In the genomic region with DNA sequence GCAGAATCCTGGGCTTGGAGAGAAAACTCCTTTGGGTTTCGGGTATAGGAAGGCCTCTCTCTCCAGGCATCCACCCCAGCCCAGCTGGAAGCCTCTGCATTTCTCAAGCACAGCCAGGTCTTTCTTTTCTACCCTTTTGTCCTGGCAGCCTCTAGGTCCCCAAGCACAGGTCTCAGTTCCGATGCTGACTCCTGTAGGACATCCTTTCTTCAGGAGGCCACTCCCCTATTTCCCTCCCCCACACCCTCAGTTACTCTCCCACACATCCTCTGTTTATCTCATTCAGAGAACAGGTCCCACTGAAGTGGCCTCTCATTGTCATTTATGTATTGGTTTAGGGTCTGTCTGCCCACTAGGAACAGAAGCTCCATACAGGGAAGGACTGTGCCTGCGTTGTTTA, we compare ENCODE assay signal across 23 cellular contexts.
"Had no signal": no experiment of that assay in that cellular context is flagged by ENCODE, and none has a peak within 500 bp of the region (broad histone marks: within the 10 kb centered on the region; RNA-seq: fewer than 3 reads in every experiment).

No MANE protein-coding gene starts in this region.

- H3K4me1 ChIP-seq: breast epithelium had no signal

- H3K36me3 ChIP-seq: breast epithelium had no signal

- H3K27ac Mint-ChIP-seq: activated CD8-positive, alpha-beta T cell treated with anti-CD3 and anti-CD28 coated beads for 36 hours; T-helper 17 cell had no signal

- ATAC-seq: activated CD8-positive, alpha-beta T cell treated with anti-CD3 and anti-CD28 coated beads for 36 hours; T-helper 17 cell had no signal

- H3K4me3 ChIP-seq: breast epithelium, PC-9 had no signal

- H2AFZ ChIP-seq: PC-9 had no signal

- H3K9me3 ChIP-seq: breast epithelium had no signal

- H3K27ac ChIP-seq: breast epithelium, PC-9 had no signal

- H3K4me1 Mint-ChIP-seq: activated naive CD4-positive, alpha-beta T cell treated with anti-CD3 and anti-CD28 coated beads, Interleukin-2, amount 50 U/mL, for 24 hours; T-helper 17 cell had no signal

- H3K4me3 Mint-ChIP-seq: activated CD8-positive, alpha-beta T cell treated with anti-CD3 and anti-CD28 coated beads for 36 hours; activated naive CD4-positive, alpha-beta T cell treated with anti-CD3 and anti-CD28 coated beads, Interleukin-2, amount 50 U/mL, for 24 hours; T-helper 17 cell had no signal

- H3K9me3 Mint-ChIP-seq: activated naive CD4-positive, alpha-beta T cell treated with anti-CD3 and anti-CD28 coated beads, Interleukin-2, amount 50 U/mL, for 24 hours had no signal

- DNase-seq: activated CD4-positive, alpha-beta T cell treated with anti-CD3 and anti-CD28 coated beads, Interleukin-2, amount 50 U/mL, for 1 hour; activated CD4-positive, CD25-positive, alpha-beta regulatory T cell; activated CD8-positive, alpha-beta memory T cell treated with anti-CD3 and anti-CD28 coated beads, Interleukin-2, amount 50 U/mL, for 48 hours; activated CD8-positive, alpha-beta T cell treated with anti-CD3 and anti-CD28 coated beads for 36 hours; activated effector memory CD4-positive, alpha-beta T cell treated with Interleukin-2 at 50 U/mL for 16 hours; activated naive CD4-positive, alpha-beta T cell; activated T-cell treated with anti-CD3 and anti-CD28 coated beads, Interleukin-2, amount 50 U/mL, for 1 hour; aorta; caudate nucleus; Kasumi-1; KBM-7; NCI-H1105 treated with DMSO at 0.1 percent for 48 hours; NCI-H1436 treated with DMSO at 0.1 percent for 48 hours; NCI-H187; NCI-H2081; NCI-H510A; NCI-H526 treated with DMSO at 0.1 percent for 48 hours; PC-9; SHP77 treated with DMSO at 0.1 percent for 48 hours; T-helper 17 cell; T-helper 9 cell had no signal

- H3K36me3 Mint-ChIP-seq: activated naive CD4-positive, alpha-beta T cell treated with anti-CD3 and anti-CD28 coated beads, Interleukin-2, amount 50 U/mL, for 24 hours had no signal

- H3K4me2 ChIP-seq: PC-9 had no signal
